In the genomic region with DNA sequence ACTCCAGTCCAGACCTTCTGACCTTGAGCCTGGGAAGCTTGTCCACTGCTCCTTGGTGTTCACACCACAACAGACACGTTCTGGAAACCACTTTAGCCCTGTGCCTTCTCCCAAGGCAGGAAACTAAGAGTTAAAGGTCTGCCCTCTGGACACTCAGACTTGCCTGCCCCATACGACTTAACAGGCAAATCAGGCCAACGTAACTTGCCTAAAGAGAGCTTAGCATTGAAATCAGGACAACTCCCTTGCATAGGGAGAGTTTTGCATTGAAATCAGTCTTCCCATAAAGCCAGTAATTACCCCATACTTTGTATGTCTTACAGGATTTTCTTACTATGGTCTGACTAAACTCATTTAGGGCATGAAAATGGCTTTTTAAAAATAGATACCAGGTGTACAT, we compare ENCODE assay signal across 12 cellular contexts. TPM values are rescaled to one million over a fixed set of nuclear protein-coding genes. Genes with fewer than 3 reads are reported as not detected.
DNase-seq lines count a peak whose midpoint lies in the region; ATAC-seq, FAIRE-seq and TF ChIP-seq lines count a peak whose summit lies in the region.
"Had no signal": no experiment of that assay in that cellular context is flagged by ENCODE, and none has a peak within 500 bp of the region (broad histone marks: within the 10 kb centered on the region; RNA-seq: fewer than 3 reads in every experiment).

No MANE protein-coding gene starts in this region.

- 0 out of 2 replicates have a peak overlapping the region, but pooled peaks have one; percentile 45 for H2AK5ac ChIP-seq in H1 (ENCODE audit: low read depth, low read length)

- no peak overlapping the region for H4K5ac ChIP-seq in H1 (ENCODE audit: insufficient read length, low read depth, low read length)

- H3K79me1 ChIP-seq in H1 (ENCODE audit: low read depth, low read length), result peaks cover 9% of the 10 kb centered on the region; the same call in 1 of the 2 replicates

- TF ChIP-seq RAD21 in H1 (IDR thresholded peaks at IDR 0.05 in 1 of 2, conservative IDR thresholded peaks at IDR 0.05 in 1 of 2; ENCODE audit: low read depth in 2 of 2, low read length in 2 of 2), result no peak

- CTCF ChIA-PET in CD8-positive, alpha-beta memory T cell (lab: Charles Lee), result interaction anchor here (2.1 kb wide), 1 partner anchor 18 kb away, joined by 9 read pairs; no protein-coding TSS in a partner anchor
- CTCF ChIA-PET in H1 (lab: Charles Lee; ENCODE audit: partially characterized antibody), result interaction anchor here (0.8 to 2.3 kb wide), 6 partner anchors 9 to 84 kb away, joined by 3 to 10 read pairs (median 4); partner anchors contain the start of gene NFE2L2

- H3K56ac ChIP-seq in H1 (replicated peaks; ENCODE audit: insufficient read length, low read depth, low read length), result no peak overlapping the region

- no peaks in the 10 kb centered on the region for H3K9me3 Mint-ChIP-seq in CD8-positive, alpha-beta memory T cell

- no peak overlapping the region for H4K91ac ChIP-seq in H1 (replicated peaks; ENCODE audit: insufficient read length, low read length)

- no peak for TF ChIP-seq POLR2A in H1 (IDR thresholded peaks at IDR 0.05; ENCODE audit: control extremely low read depth in 1 of 2, low read depth in 2 of 2, low read length in 2 of 2)

- peaks cover 71 to 91% (median 91%) of the 10 kb centered on the region in 3 donors for H3K4me1 Mint-ChIP-seq in CD8-positive, alpha-beta memory T cell

- 0 out of 2 replicates have a peak overlapping the region, but pooled peaks have one; percentile 1 for H3K18ac ChIP-seq in H1 (ENCODE audit: extremely low read depth, low read length)

- TF ChIP-seq CTCF in H1 (IDR thresholded peaks at IDR 0.05; ENCODE audit: control extremely low read depth in 1 of 3, insufficient read depth in 1 of 3, low read depth in 1 of 3, low read length in 3 of 3) (no peak), parathyroid adenoma (IDR thresholded peaks at IDR 0.05) (no peak)

- no peak overlapping the region for H2BK120ac ChIP-seq in H1 (replicated peaks; ENCODE audit: low read depth, low read length)

- H3K27me3 ChIP-seq in CD8-positive, alpha-beta memory T cell (ENCODE audit: insufficient read depth, low read length, poor library complexity, severe bottlenecking), result no peaks in the 10 kb centered on the region
- no peaks in the 10 kb centered on the region for H3K27me3 ChIP-seq in H1 (replicated peaks in 1 of 4; ENCODE audit: control insufficient read depth in 3 of 4, extremely low read depth in 1 of 4, insufficient read depth in 3 of 4, low read length in 3 of 4)
- H3K27me3 ChIP-seq in parathyroid adenoma (ENCODE audit: control insufficient read depth, insufficient read depth, low read length), result no peaks in the 10 kb centered on the region

- no peak overlapping the region for H3K14ac ChIP-seq in H1 (ENCODE audit: insufficient read length)

- H3K27ac Mint-ChIP-seq in CD8-positive, alpha-beta memory T cell, result peak overlapping the region in 6 of 8 donors; percentile 50 to 87 (median 70)

- peaks cover 83% of the 10 kb centered on the region for H3K4me1 ChIP-seq in CD8-positive, alpha-beta memory T cell (ENCODE audit: insufficient read depth, low read length)
- peaks cover 2 to 9% (median 5%) of the 10 kb centered on the region in 4 experiments; a peak in 5 of 7 replicates for H3K4me1 ChIP-seq in H1 (replicated peaks in 1 of 4; ENCODE audit: control insufficient read depth in 3 of 4, insufficient read depth in 4 of 4, low read length in 3 of 4)
- H3K4me1 ChIP-seq in parathyroid adenoma, result peaks cover 26% of the 10 kb centered on the region

- peaks cover under 1% of the 10 kb centered on the region for H3K36me3 ChIP-seq in CD8-positive, alpha-beta memory T cell (ENCODE audit: insufficient read depth, low read length)
- no peaks in the 10 kb centered on the region for H3K36me3 ChIP-seq in H1 (ENCODE audit: control insufficient read depth in 2 of 4, insufficient read depth in 4 of 4, low read length in 3 of 4)
- no peaks in the 10 kb centered on the region for H3K36me3 ChIP-seq in parathyroid adenoma (ENCODE audit: control insufficient read depth, insufficient read depth, low read length)
- H3K36me3 ChIP-seq: lower lobe of right lung had no signal

- H2BK15ac ChIP-seq in H1 (ENCODE audit: low read length), result no peak overlapping the region

- H3K23me2 ChIP-seq in H1 (ENCODE audit: low read depth, low read length), result 0 out of 2 replicates have a peak, but pooled peaks cover 1% of the 10 kb centered on the region

- no peaks in the 10 kb centered on the region for H3K9me3 ChIP-seq in CD8-positive, alpha-beta memory T cell (ENCODE audit: low read length)
- H3K9me3 ChIP-seq in H1 (ENCODE audit: insufficient read depth in 2 of 2, low read depth in 1 of 2, low read length in 1 of 2), result no peaks in the 10 kb centered on the region
- no peaks in the 10 kb centered on the region for H3K9me3 ChIP-seq in parathyroid adenoma (ENCODE audit: control insufficient read depth, low read length)
- H3K9me3 ChIP-seq: lower lobe of right lung had no signal

- TF ChIP-seq EP300 in H1 (IDR thresholded peaks at IDR 0.05; ENCODE audit: borderline replicate concordance in 1 of 2, low read depth in 2 of 2, low read length in 2 of 2), result no peak

- H2AFZ ChIP-seq in H1 (ENCODE audit: low read length) (no peak overlapping the region), parathyroid adenoma (no peak overlapping the region)

- H4K8ac ChIP-seq in H1 (ENCODE audit: extremely low read depth, insufficient read depth, low read length), result no peak overlapping the region

- H3K4ac ChIP-seq in H1 (replicated peaks; ENCODE audit: insufficient read length, low read depth, low read length), result peak overlapping the region; percentile 95

- H3K4me2 ChIP-seq in H1 (ENCODE audit: insufficient read depth in 1 of 2, low read depth in 2 of 2, low read length in 2 of 2) (0 out of 4 replicates have a peak overlapping the region, but pooled peaks of 1 of the 2 experiments have one; percentile 19), parathyroid adenoma (ENCODE audit: low read length) (no peak overlapping the region)

- no peak overlapping the region for H3K4me3 ChIP-seq in CD8-positive, alpha-beta memory T cell (ENCODE audit: low read length)
- H3K4me3 ChIP-seq in H1 (ENCODE audit: extremely low read depth in 1 of 4, insufficient read depth in 2 of 4, low read depth in 3 of 4, low read length in 4 of 4), result no peak overlapping the region
- H3K4me3 ChIP-seq in parathyroid adenoma (ENCODE audit: low read depth, low read length), result no peak overlapping the region
- H3K4me3 ChIP-seq: lower lobe of right lung had no signal

- no peak overlapping the region for H2BK20ac ChIP-seq in H1 (ENCODE audit: low read length)

- no peak for ATAC-seq in GM21381 (IDR thresholded peaks at IDR 0.05; ENCODE audit: unreplicated experiment)
- ATAC-seq: lower lobe of right lung had no signal

- POLR2A ChIA-PET in CD8-positive, alpha-beta memory T cell (lab: Charles Lee), result interaction anchor here (0.6 kb wide), 1 partner anchor 20 kb away, joined by 5 read pairs; no protein-coding TSS in a partner anchor
- POLR2A ChIA-PET in H1 (lab: Charles Lee; ENCODE audit: partially characterized antibody), result interaction anchor here (1.1 to 10.4 kb wide), 11 partner anchors 9 to 34 kb away, joined by 3 to 74 read pairs (median 7); partner anchors contain the start of genes HNRNPA3 and NFE2L2

- peak overlapping the region; percentile 62; the same call in 1 of the 2 replicates for H2BK12ac ChIP-seq in H1 (ENCODE audit: low read depth, low read length)

- H3K79me2 ChIP-seq in H1 (ENCODE audit: control insufficient read depth in 1 of 2, insufficient read depth in 2 of 2, low read length in 2 of 2) (peaks cover 6 to 91% of the 10 kb centered on the region in 2 experiments), parathyroid adenoma (peaks cover 43% of the 10 kb centered on the region)

- H3K4me3 Mint-ChIP-seq in CD8-positive, alpha-beta memory T cell, result no peak overlapping the region

- no peak overlapping the region for H3K27ac ChIP-seq in CD8-positive, alpha-beta memory T cell (ENCODE audit: low read depth, low read length)
- H3K27ac ChIP-seq in H1 (ENCODE audit: low read depth, low read length) (no peak overlapping the region), parathyroid adenoma (peak overlapping the region; percentile 10)

- peak overlapping the region; percentile 40 for H2BK5ac ChIP-seq in H1 (ENCODE audit: low read depth, low read length)

- DNase-seq in CD8-positive, alpha-beta memory T cell, result no peak
- peak; percentile 85 for DNase-seq in NCI-H526 treated with DMSO at 0.1 percent for 48 hours (lab: John Stamatoyannopoulos, UW)
- no peak for DNase-seq in H1 (ENCODE audit: low read depth in 1 of 2, low spot score in 2 of 2)
- DNase-seq in activated gamma-delta T cell (lab: John Stamatoyannopoulos, UW), result no peak
- no peak for DNase-seq in HK-2 (ENCODE audit: unreplicated experiment)
- no peak for DNase-seq in NCI-H2029 treated with DMSO at 0.1 percent for 48 hours (lab: John Stamatoyannopoulos, UW)
- DNase-seq: DND-41, lower lobe of right lung, NCI-H2227 treated with DMSO at 0.1 percent for 48 hours had no signal

- H4K20me1 ChIP-seq in H1 (replicated peaks in 1 of 2; ENCODE audit: control insufficient read depth in 1 of 2, insufficient read depth in 2 of 2, low read length in 2 of 2), result peaks cover 2 to 10% of the 10 kb centered on the region in 2 experiments

- WGBS in H1 (ENCODE audit: extremely low coverage in 1 of 2, insufficient coverage in 1 of 2, insufficient read length in 1 of 2, insufficient replicate concordance in 2 of 2, low coverage in 1 of 2, low lambda C conversion rate in 2 of 2, missing lambda C conversion rate in 1 of 2), 2 experiments, result 56% methylated on average over 3 of the region's 3 CpGs; no CpG with 5 or more reads in 1 of the 2 experiments

- no peaks in the 10 kb centered on the region for H3K27me3 Mint-ChIP-seq in CD8-positive, alpha-beta memory T cell

- no peak for FAIRE-seq in H1 (lab: Jason Lieb, UNC)
- FAIRE-seq: endometrium had no signal

- H3K23ac ChIP-seq in H1 (ENCODE audit: insufficient read length), result no peak overlapping the region

- H3K9ac ChIP-seq in H1 (replicated peaks in 1 of 4; ENCODE audit: extremely low read depth in 1 of 4, low read depth in 3 of 4, low read length in 3 of 4) (no peak overlapping the region), parathyroid adenoma (no peak overlapping the region)

- peaks cover 0 to 40% (median 2%) of the 10 kb centered on the region in 3 donors for H3K36me3 Mint-ChIP-seq in CD8-positive, alpha-beta memory T cell

RNA-seq across cellular contexts. Expression of gene NFE2L2, which starts 18.5 kb away (rescaled TPM):
- 10 to 100 TPM; 58.0 to 63.0 TPM for total RNA-seq in CD8-positive, alpha-beta memory T cell
- 47.7 TPM for polyA plus RNA-seq in CD8-positive, alpha-beta memory T cell
- 32.3 and 33.2 TPM in 2 replicates for total RNA-seq in H1 (2021; fragmentation: NEBNext Ultra II Directional; extraction: Animal tissue kit (Norgen Biotek cat#: 25700))
- polyA plus RNA-seq in H1 (2011; rRNA removed), result 13.8 and 34.5 TPM in 2 replicates
- polyA plus RNA-seq in H1 (2011; cell fraction: cytosol; rRNA removed), result 22.2 TPM
- 18.7 TPM for polyA plus RNA-seq in H1 (2011; cell fraction: nucleus; rRNA removed)
- polyA plus RNA-seq in H1 (2012, experiment 1 of 2), result 21.1 to 33.8 TPM (median 23.9 TPM) in 4 replicates
- 2.6 TPM for polyA plus RNA-seq in H1 (2012, experiment 2 of 2)
- polyA plus RNA-seq in H1 (2013, experiment 1 of 2), result 25.6 TPM
- polyA plus RNA-seq in H1 (2013, experiment 2 of 2), result 24.8 TPM
- 60.9 and 61.4 TPM in 2 replicates for polyA minus RNA-seq in H1 (2011; rRNA and poly(A)+ RNA removed)
- polyA minus RNA-seq in H1 (2011; cell fraction: cytosol; rRNA and poly(A)+ RNA removed), result 23.4 TPM
- polyA minus RNA-seq in H1 (2011; cell fraction: nucleus; rRNA and poly(A)+ RNA removed), result 36.7 TPM

RNA-seq across cellular contexts. Expression of gene HNRNPA3, which starts 33.4 kb away (rescaled TPM):
- 100 to 1,000 TPM; 203 to 216 TPM for total RNA-seq in CD8-positive, alpha-beta memory T cell
- polyA plus RNA-seq in CD8-positive, alpha-beta memory T cell, result 58.3 TPM
- 390 and 408 TPM in 2 replicates for total RNA-seq in H1 (2021; fragmentation: NEBNext Ultra II Directional; extraction: Animal tissue kit (Norgen Biotek cat#: 25700))
- 43.6 and 66.1 TPM in 2 replicates for polyA plus RNA-seq in H1 (2011; rRNA removed)
- 182 TPM for polyA plus RNA-seq in H1 (2011; cell fraction: cytosol; rRNA removed)
- 30.7 TPM for polyA plus RNA-seq in H1 (2011; cell fraction: nucleus; rRNA removed)
- 631 to 695 TPM (median 656 TPM) in 4 replicates for polyA plus RNA-seq in H1 (2012, experiment 1 of 2)
- 77.6 TPM for polyA plus RNA-seq in H1 (2012, experiment 2 of 2)
- polyA plus RNA-seq in H1 (2013, experiment 1 of 2), result 348 TPM
- 367 TPM for polyA plus RNA-seq in H1 (2013, experiment 2 of 2)
- polyA minus RNA-seq in H1 (2011; rRNA and poly(A)+ RNA removed), result 30.3 and 37.2 TPM in 2 replicates
- 58.9 TPM for polyA minus RNA-seq in H1 (2011; cell fraction: cytosol; rRNA and poly(A)+ RNA removed)
- polyA minus RNA-seq in H1 (2011; cell fraction: nucleus; rRNA and poly(A)+ RNA removed), result 65.0 TPM
